ENCODE assay signal across 12 cellular contexts in the genomic region with DNA sequence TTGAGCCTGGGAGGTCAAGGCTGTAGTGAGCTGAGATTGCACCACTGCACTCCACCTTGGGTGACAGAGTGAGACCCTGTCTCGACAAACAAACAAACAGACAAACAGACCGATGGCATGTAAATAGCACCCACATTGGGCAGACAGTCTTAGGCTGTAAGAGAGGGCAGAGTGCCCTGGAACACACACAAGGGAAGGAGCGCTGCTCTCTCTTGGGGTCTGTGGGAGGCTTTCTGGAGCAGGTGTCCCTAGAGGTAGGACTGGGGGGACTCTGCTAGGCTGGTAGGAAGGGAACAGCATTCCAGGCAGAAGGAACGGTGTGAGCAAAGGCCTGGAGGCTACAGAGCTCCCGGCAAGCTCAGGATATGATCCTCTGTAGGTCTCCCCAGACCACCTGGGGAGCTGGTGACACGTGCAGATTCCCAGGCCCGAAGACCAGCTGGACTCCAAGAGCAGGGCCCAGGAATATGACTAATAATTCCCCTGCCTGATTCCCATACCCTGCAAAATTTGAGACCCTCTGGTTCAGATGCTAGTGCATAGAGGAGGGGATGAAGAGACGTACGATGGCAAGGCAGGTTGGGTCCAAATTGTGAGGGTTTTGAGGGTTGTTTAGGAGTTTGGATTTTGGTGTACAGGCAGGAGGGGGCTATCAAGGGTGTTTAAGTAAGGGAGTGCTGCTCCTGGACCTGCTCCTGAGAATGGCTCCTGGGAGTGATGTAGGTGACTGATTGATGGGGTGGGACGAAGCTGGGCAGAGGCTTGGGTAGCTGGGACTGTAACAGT.
A peak's percentile ranks its signal among the peaks of the same experiment; 100 is the strongest.
DNase-seq lines count a peak whose midpoint lies in the region; ATAC-seq lines count a peak whose summit lies in the region.
"Had no signal": no experiment of that assay in that cellular context is flagged by ENCODE, and none has a peak within 500 bp of the region (broad histone marks: within the 10 kb centered on the region; RNA-seq: fewer than 3 reads in every experiment).

No MANE protein-coding gene starts in this region.

- peak overlapping the region; percentile 88 for H3K27ac Mint-ChIP-seq in activated naive CD8-positive, alpha-beta T cell

- H3K4me3 Mint-ChIP-seq in activated naive CD8-positive, alpha-beta T cell = peak overlapping the region; percentile 73

- H3K27me3 Mint-ChIP-seq in activated naive CD8-positive, alpha-beta T cell = no peaks in the 10 kb centered on the region

- ATAC-seq in GM19351 (IDR thresholded peaks at IDR 0.05; ENCODE audit: unreplicated experiment) (peak; percentile 10), HG03280 (IDR thresholded peaks at IDR 0.05; ENCODE audit: unreplicated experiment) (peak; percentile 16), HG03135 (IDR thresholded peaks at IDR 0.05; ENCODE audit: unreplicated experiment) (no peak)
- peak; percentile 6 for ATAC-seq in stimulated activated naive CD8-positive, alpha-beta T cell treated with anti-CD3 and anti-CD28 coated beads, Interleukin-15, Interleukin-2, amounts not matched to agents 100 U/mL and 50 U/mL, for 24 hours

- peaks cover 4% of the 10 kb centered on the region for H3K36me3 Mint-ChIP-seq in activated naive CD8-positive, alpha-beta T cell

- DNase-seq in stimulated activated naive CD8-positive, alpha-beta T cell treated with anti-CD3 and anti-CD28 coated beads, Interleukin-15, Interleukin-2, amounts not matched to agents 100 U/mL and 50 U/mL, for 24 hours = no peak
- no peak for DNase-seq in activated effector memory CD4-positive, alpha-beta T cell treated with anti-CD3 and anti-CD28 coated beads, Interleukin-2, amount 50 U/mL, for 16 hours
- no peak for DNase-seq in NCI-H1417 (lab: John Stamatoyannopoulos, UW)
- DNase-seq: colonic mucosa, DND-41, erythroblast, NCI-H774, stomach had no signal

- peaks cover 13% of the 10 kb centered on the region for H3K9me3 Mint-ChIP-seq in activated naive CD8-positive, alpha-beta T cell (ENCODE audit: low read depth)

- H3K4me1 Mint-ChIP-seq in activated naive CD8-positive, alpha-beta T cell (ENCODE audit: low read depth) = peaks cover 23% of the 10 kb centered on the region
